Comparison of ENCODE assay signal across 10 cellular contexts in the genomic region with DNA sequence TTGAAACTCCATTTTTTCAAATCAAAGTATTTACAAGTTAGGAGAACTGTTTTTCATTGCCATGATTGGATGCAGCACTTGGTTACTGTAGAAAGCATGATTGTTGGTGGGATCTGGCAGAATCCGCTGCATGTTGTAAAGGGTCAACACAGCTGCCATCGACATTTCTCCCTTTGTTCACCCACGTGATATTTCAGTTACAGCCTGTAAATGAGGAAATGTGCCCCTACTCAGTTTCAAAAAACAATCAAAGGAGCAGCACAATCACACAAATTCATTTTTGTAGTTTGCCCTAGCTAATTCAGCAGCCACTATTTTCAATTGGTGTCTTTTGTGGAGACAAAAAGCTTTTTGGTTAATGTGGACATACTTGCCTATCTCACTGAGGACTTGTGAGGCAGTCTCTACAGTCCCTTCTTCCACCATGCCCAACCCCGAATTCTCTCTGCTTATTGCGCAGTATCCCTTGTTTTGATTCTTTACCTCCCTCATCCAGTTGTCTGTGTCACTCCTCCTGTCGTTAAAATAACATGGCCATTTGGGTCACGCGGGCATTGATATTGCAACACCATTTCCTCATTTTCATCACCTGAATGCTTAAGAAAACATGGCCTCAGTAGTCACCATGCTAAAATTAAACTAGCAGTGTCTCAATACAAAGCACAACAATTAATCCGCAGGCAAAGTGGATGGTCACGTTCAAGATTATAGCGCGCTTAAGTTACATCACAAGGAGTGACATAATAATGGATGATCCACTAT. TPM values are rescaled to one million over a fixed set of nuclear protein-coding genes. Genes with fewer than 3 reads are reported as not detected.
DNase-seq lines count a peak whose midpoint lies in the region; ATAC-seq, FAIRE-seq and TF ChIP-seq lines count a peak whose summit lies in the region.
"Had no signal": no experiment of that assay in that cellular context is flagged by ENCODE, and none has a peak within 500 bp of the region (broad histone marks: within the 10 kb centered on the region; RNA-seq: fewer than 3 reads in every experiment).

No MANE protein-coding gene starts in this region.

- peak overlapping the region; percentile 21 for H3K27ac Mint-ChIP-seq in astrocyte (ENCODE audit: unreplicated experiment)

- FAIRE-seq in astrocyte (lab: Jason Lieb, UNC), result no peak
- FAIRE-seq: GM18507 had no signal

- H3K27ac ChIP-seq in astrocyte (ENCODE audit: low read depth, low read length) (no peak overlapping the region), psoas muscle (peak overlapping the region; percentile 96)

- H3K9me3 ChIP-seq in astrocyte (ENCODE audit: insufficient read depth, low read depth, low read length), result no peaks in the 10 kb centered on the region
- no peaks in the 10 kb centered on the region for H3K9me3 ChIP-seq in psoas muscle
- H3K9me3 ChIP-seq: SJSA1 had no signal

- WGBS in psoas muscle, 3 donors, result 30 to 47% (median 35%) methylated on average over 12 of the region's 12 CpGs

- H3K36me3 ChIP-seq in astrocyte (ENCODE audit: insufficient read depth, low read length) (no peaks in the 10 kb centered on the region), psoas muscle (ENCODE audit: insufficient read depth in 1 of 2, low read depth in 1 of 2) (no peaks in the 10 kb centered on the region)
- H3K36me3 ChIP-seq: SJSA1 had no signal

- H3K27me3 Mint-ChIP-seq in astrocyte (ENCODE audit: low read depth, unreplicated experiment), result peaks cover 5% of the 10 kb centered on the region

- H4K20me1 ChIP-seq in astrocyte (ENCODE audit: insufficient read depth, low read length), result no peaks in the 10 kb centered on the region

- peak overlapping the region; percentile 27 for H2AFZ ChIP-seq in astrocyte (ENCODE audit: low read depth, low read length)

- peak overlapping the region; percentile 37 for H3K4me2 ChIP-seq in astrocyte (ENCODE audit: low read length)

- intact Hi-C loops in psoas muscle (cut with DNase I), result no loop called here

- H3K4me3 Mint-ChIP-seq in astrocyte (ENCODE audit: unreplicated experiment), result no peak overlapping the region

- DNase-seq in DMS 273 (lab: John Stamatoyannopoulos, UW; ENCODE audit: unreplicated experiment) (peak; percentile 66), NCI-H146 (lab: John Stamatoyannopoulos, UW) (peak; percentile 53), astrocyte (ENCODE audit: low read depth) (no peak), psoas muscle (no peak), anterior cingulate cortex (lab: John Stamatoyannopoulos, UW) (no peak)
- no peak for DNase-seq in stimulated activated naive CD4-positive, alpha-beta T cell (lab: John Stamatoyannopoulos, UW)
- DNase-seq in stimulated activated CD4-positive, alpha-beta T cell treated with anti-CD3 and anti-CD28 coated beads, Interleukin-15, amount 100 ng/mL, for 24 hours, result no peak

- no peaks in the 10 kb centered on the region for H3K36me3 Mint-ChIP-seq in astrocyte (ENCODE audit: low read depth, unreplicated experiment)

- no peaks in the 10 kb centered on the region for H3K79me2 ChIP-seq in astrocyte (ENCODE audit: insufficient read depth, low read length)

- H3K4me3 ChIP-seq in astrocyte (ENCODE audit: insufficient read depth, low read depth, low read length) (no peak overlapping the region), psoas muscle (peak overlapping the region; percentile 46)
- H3K4me3 ChIP-seq: SJSA1 had no signal

- peak; percentile 68 to 79 (median 74) for ATAC-seq in psoas muscle
- no peak for ATAC-seq in HG02840 (IDR thresholded peaks at IDR 0.05; ENCODE audit: low FRiP score, unreplicated experiment)

- no peak for TF ChIP-seq CTCF in astrocyte (IDR thresholded peaks at IDR 0.05; ENCODE audit: insufficient read depth, low read depth, low read length)
- TF ChIP-seq CTCF in psoas muscle (IDR thresholded peaks at IDR 0.05), result no peak

- peaks cover 46% of the 10 kb centered on the region for H3K4me1 Mint-ChIP-seq in astrocyte (ENCODE audit: low read depth, unreplicated experiment)

- H3K27me3 ChIP-seq in astrocyte (ENCODE audit: insufficient read depth, low read length) (no peaks in the 10 kb centered on the region), psoas muscle (ENCODE audit: insufficient read depth in 3 of 3, low read length in 2 of 3) (no peaks in the 10 kb centered on the region)
- H3K27me3 ChIP-seq: SJSA1 had no signal

- H3K9me3 Mint-ChIP-seq in astrocyte (ENCODE audit: unreplicated experiment), result peaks cover 2% of the 10 kb centered on the region

- H3K4me1 ChIP-seq in astrocyte (ENCODE audit: insufficient read depth, low read length) (peaks cover 55% of the 10 kb centered on the region), psoas muscle (peaks cover 50% of the 10 kb centered on the region)

- H3K9ac ChIP-seq in astrocyte (ENCODE audit: low read length), result no peak overlapping the region

RNA-seq across cellular contexts. Expression of a gene that starts 6.4 kb away (rescaled TPM):
- total RNA-seq in astrocyte, result 1.0 and 1.5 TPM in 2 replicates
- under 1 TPM in 1 of 4 donors, not detected in 3; 0.60 TPM for total RNA-seq in psoas muscle
- polyA plus RNA-seq in psoas muscle, result under 1 TPM in 1 of 3 donors, not detected in 2; 0.05 TPM

RNA-seq across cellular contexts. Expression of a gene that starts 24.0 kb away (rescaled TPM):
- total RNA-seq in astrocyte, result 62.2 and 71.2 TPM in 2 replicates
- 10 to 100 TPM; 25.9 to 37.1 (median 30.9) TPM for total RNA-seq in psoas muscle
- 10 to 100 TPM in 1 of 3 donors, 1 to 10 TPM in 2; 4.2 to 11.7 (median 7.2) TPM for polyA plus RNA-seq in psoas muscle

Comparison
In these comparisons a context has a peak if more than half of its experiments do, and no peak if none do; other contexts are left out.
1. DNase-seq: peak in DMS 273 (single experiment) and NCI-H146 (single experiment); none in astrocyte (single experiment), psoas muscle (0 of 2), anterior cingulate cortex (0 of 58), stimulated activated naive CD4-positive, alpha-beta T cell (0 of 6) and stimulated activated CD4-positive, alpha-beta T cell treated with anti-CD3 and anti-CD28 coated beads, Interleukin-15, amount 100 ng/mL, for 24 hours (single experiment).